Comparison of ENCODE assay signal across 1 cellular context in the genomic region with DNA sequence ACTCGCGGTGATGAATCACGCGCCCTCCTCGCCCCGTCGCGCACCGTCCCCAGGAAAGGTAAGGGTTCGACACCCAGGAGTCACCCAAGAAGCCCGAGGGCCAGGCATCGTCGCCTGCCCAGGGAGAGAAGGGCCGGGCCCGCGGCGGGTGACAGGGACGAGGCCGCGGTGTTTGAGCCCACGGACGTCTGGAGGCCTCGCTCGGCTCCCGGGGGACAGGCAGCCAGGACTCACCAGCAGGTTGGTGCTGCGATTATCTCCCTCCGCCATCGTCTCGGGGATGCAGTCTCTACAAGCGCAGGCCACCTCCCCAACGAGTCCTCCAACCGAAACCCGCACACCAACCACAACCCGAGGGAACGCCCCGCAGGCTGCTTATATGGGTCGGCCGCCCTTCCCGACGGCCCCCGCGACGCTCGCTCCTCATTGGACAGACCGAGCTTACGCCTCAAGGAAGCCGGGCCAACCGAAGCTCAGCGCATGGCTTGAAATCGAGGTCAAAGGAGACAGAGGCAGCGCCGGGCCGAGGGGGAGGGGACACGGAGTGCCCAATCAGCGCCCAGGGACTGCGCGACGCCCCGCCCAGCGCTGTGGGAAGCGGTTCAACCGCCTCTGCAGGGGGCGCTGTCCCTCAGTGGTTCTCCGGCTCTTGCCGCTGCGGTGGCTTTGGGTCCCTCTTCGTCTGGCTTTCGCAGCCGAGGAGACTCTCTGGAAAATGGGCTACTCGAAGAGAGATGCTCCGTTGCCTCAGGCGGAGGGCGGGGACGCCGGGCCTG.
A peak's percentile ranks its signal among the peaks of the same experiment; 100 is the strongest.
TF ChIP-seq lines count a peak whose summit lies in the region.

TSS of gene ARL6IP1 (minus strand) at position 353 of the 776 bp plus-strand sequence. CDS start at position 270, 83 bp downstream.

TF ChIP-seq in K562, 482 proteins besides CTCF, POLR2A, EP300 and RAD21 (continued from another document and continues in another):
- TF ChIP-seq USF1 (CRISPR knock-in tag; IDR thresholded peaks at IDR 0.05), result peak; percentile 46
- TF ChIP-seq MCM2 (IDR thresholded peaks at IDR 0.05; ENCODE audit: low read depth), result no peak
- TF ChIP-seq HDAC3 (IDR thresholded peaks at IDR 0.05; ENCODE audit: borderline replicate concordance, partially characterized antibody), result no peak
- no peak; the same call in 1 of the 2 replicates for TF ChIP-seq ERF (CRISPR knock-in tag; IDR thresholded peaks at IDR 0.05)
- peak; percentile 8; the same call in 1 of the 2 replicates for TF ChIP-seq RNF2 (IDR thresholded peaks at IDR 0.05)
- TF ChIP-seq SREBF2 (CRISPR knock-in tag; IDR thresholded peaks at IDR 0.05), result no peak
- TF ChIP-seq CBX8 (IDR thresholded peaks at IDR 0.05; ENCODE audit: borderline replicate concordance, extremely low read depth, low read depth, low read length, poor library complexity, severe bottlenecking), result no peak
- TF ChIP-seq NFIX (CRISPR knock-in tag; IDR thresholded peaks at IDR 0.05; ENCODE audit: low read depth), result no peak
- no peak for TF ChIP-seq TAF15 (IDR thresholded peaks at IDR 0.05; ENCODE audit: low read depth, low read length)
- TF ChIP-seq, protein P1, sequence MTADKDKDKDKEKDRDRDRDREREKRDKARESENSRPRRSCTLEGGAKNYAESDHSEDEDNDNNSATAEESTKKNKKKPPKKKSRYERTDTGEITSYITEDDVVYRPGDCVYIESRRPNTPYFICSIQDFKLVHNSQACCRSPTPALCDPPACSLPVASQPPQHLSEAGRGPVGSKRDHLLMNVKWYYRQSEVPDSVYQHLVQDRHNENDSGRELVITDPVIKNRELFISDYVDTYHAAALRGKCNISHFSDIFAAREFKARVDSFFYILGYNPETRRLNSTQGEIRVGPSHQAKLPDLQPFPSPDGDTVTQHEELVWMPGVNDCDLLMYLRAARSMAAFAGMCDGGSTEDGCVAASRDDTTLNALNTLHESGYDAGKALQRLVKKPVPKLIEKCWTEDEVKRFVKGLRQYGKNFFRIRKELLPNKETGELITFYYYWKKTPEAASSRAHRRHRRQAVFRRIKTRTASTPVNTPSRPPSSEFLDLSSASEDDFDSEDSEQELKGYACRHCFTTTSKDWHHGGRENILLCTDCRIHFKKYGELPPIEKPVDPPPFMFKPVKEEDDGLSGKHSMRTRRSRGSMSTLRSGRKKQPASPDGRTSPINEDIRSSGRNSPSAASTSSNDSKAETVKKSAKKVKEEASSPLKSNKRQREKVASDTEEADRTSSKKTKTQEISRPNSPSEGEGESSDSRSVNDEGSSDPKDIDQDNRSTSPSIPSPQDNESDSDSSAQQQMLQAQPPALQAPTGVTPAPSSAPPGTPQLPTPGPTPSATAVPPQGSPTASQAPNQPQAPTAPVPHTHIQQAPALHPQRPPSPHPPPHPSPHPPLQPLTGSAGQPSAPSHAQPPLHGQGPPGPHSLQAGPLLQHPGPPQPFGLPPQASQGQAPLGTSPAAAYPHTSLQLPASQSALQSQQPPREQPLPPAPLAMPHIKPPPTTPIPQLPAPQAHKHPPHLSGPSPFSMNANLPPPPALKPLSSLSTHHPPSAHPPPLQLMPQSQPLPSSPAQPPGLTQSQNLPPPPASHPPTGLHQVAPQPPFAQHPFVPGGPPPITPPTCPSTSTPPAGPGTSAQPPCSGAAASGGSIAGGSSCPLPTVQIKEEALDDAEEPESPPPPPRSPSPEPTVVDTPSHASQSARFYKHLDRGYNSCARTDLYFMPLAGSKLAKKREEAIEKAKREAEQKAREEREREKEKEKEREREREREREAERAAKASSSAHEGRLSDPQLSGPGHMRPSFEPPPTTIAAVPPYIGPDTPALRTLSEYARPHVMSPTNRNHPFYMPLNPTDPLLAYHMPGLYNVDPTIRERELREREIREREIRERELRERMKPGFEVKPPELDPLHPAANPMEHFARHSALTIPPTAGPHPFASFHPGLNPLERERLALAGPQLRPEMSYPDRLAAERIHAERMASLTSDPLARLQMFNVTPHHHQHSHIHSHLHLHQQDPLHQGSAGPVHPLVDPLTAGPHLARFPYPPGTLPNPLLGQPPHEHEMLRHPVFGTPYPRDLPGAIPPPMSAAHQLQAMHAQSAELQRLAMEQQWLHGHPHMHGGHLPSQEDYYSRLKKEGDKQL (CRISPR knock-in tag; IDR thresholded peaks at IDR 0.05; ENCODE audit: borderline replicate concordance), result no peak
- peak; percentile 13; the same call in 1 of the 2 replicates for TF ChIP-seq ZBTB9 (CRISPR knock-in tag; IDR thresholded peaks at IDR 0.05)
- TF ChIP-seq, protein P2, sequence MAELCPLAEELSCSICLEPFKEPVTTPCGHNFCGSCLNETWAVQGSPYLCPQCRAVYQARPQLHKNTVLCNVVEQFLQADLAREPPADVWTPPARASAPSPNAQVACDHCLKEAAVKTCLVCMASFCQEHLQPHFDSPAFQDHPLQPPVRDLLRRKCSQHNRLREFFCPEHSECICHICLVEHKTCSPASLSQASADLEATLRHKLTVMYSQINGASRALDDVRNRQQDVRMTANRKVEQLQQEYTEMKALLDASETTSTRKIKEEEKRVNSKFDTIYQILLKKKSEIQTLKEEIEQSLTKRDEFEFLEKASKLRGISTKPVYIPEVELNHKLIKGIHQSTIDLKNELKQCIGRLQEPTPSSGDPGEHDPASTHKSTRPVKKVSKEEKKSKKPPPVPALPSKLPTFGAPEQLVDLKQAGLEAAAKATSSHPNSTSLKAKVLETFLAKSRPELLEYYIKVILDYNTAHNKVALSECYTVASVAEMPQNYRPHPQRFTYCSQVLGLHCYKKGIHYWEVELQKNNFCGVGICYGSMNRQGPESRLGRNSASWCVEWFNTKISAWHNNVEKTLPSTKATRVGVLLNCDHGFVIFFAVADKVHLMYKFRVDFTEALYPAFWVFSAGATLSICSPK (IDR thresholded peaks at IDR 0.05; ENCODE audit: borderline replicate concordance), result no peak
- TF ChIP-seq, protein P3, sequence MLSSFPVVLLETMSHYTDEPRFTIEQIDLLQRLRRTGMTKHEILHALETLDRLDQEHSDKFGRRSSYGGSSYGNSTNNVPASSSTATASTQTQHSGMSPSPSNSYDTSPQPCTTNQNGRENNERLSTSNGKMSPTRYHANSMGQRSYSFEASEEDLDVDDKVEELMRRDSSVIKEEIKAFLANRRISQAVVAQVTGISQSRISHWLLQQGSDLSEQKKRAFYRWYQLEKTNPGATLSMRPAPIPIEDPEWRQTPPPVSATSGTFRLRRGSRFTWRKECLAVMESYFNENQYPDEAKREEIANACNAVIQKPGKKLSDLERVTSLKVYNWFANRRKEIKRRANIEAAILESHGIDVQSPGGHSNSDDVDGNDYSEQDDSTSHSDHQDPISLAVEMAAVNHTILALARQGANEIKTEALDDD (IDR thresholded peaks at IDR 0.05), result peak; percentile 70; the same call in 1 of the 2 replicates
- no peak for TF ChIP-seq PHTF2 (CRISPR knock-in tag; IDR thresholded peaks at IDR 0.05)
- TF ChIP-seq, protein P4, sequence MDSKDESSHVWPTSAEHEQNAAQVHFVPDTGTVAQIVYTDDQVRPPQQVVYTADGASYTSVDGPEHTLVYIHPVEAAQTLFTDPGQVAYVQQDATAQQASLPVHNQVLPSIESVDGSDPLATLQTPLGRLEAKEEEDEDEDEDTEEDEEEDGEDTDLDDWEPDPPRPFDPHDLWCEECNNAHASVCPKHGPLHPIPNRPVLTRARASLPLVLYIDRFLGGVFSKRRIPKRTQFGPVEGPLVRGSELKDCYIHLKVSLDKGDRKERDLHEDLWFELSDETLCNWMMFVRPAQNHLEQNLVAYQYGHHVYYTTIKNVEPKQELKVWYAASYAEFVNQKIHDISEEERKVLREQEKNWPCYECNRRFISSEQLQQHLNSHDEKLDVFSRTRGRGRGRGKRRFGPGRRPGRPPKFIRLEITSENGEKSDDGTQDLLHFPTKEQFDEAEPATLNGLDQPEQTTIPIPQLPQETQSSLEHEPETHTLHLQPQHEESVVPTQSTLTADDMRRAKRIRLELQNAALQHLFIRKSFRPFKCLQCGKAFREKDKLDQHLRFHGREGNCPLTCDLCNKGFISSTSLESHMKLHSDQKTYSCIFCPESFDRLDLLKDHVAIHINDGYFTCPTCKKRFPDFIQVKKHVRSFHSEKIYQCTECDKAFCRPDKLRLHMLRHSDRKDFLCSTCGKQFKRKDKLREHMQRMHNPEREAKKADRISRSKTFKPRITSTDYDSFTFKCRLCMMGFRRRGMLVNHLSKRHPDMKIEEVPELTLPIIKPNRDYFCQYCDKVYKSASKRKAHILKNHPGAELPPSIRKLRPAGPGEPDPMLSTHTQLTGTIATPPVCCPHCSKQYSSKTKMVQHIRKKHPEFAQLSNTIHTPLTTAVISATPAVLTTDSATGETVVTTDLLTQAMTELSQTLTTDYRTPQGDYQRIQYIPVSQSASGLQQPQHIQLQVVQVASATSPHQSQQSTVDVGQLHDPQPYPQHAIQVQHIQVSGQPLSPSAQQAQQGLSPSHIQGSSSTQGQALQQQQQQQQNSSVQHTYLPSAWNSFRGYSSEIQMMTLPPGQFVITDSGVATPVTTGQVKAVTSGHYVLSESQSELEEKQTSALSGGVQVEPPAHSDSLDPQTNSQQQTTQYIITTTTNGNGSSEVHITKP (IDR thresholded peaks at IDR 0.05; ENCODE audit: partially characterized antibody), result no peak
- TF ChIP-seq TEAD1 (CRISPR knock-in tag; IDR thresholded peaks at IDR 0.05), result peak; percentile 13 to 50; a peak in 2 of 4 replicates
- peak; percentile 62 for TF ChIP-seq GABPB1 (CRISPR knock-in tag; IDR thresholded peaks at IDR 0.05)
- peak; percentile 8; the same call in 1 of the 2 replicates for TF ChIP-seq ZNF316 (IDR thresholded peaks at IDR 0.05)
- peak; percentile 47 for TF ChIP-seq E2F8 (IDR thresholded peaks at IDR 0.05; ENCODE audit: low read depth, partially characterized antibody)
- TF ChIP-seq U2AF1 (optimal IDR thresholded peaks at IDR 0.05; ENCODE audit: low read depth, low read length), result peak; percentile 48
- TF ChIP-seq, protein P5, sequence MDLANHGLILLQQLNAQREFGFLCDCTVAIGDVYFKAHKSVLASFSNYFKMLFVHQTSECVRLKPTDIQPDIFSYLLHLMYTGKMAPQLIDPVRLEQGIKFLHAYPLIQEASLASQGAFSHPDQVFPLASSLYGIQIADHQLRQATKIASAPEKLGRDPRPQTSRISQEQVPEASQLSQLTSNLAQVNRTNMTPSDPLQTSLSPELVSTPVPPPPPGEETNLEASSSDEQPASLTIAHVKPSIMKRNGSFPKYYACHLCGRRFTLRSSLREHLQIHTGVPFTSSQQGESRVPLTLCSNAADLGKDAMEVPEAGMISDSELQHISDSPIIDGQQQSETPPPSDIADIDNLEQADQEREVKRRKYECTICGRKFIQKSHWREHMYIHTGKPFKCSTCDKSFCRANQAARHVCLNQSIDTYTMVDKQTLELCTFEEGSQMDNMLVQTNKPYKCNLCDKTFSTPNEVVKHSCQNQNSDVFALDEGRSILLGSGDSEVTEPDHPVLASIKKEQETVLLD (IDR thresholded peaks at IDR 0.05), result no peak
- TF ChIP-seq ZFP30 (CRISPR knock-in tag; IDR thresholded peaks at IDR 0.05; ENCODE audit: borderline replicate concordance), result no peak
- peak; percentile 33 for TF ChIP-seq MEIS2 (IDR thresholded peaks at IDR 0.05; ENCODE audit: partially characterized antibody)
- TF ChIP-seq PHF8 (IDR thresholded peaks at IDR 0.05; ENCODE audit: borderline replicate concordance, low read length), result peak; percentile 93
- no peak for TF ChIP-seq ZC3H11A (IDR thresholded peaks at IDR 0.05; ENCODE audit: low read depth, low read length)
- peak; percentile 92 for TF ChIP-seq RBM25 (IDR thresholded peaks at IDR 0.05; ENCODE audit: low read depth, low read length, severe bottlenecking)
- peak; percentile 24; the same call in 1 of the 2 replicates for TF ChIP-seq NFE2 (IDR thresholded peaks at IDR 0.05; ENCODE audit: low read depth)
- TF ChIP-seq DIDO1 (tag; IDR thresholded peaks at IDR 0.05; ENCODE audit: low read depth), result no peak
- no peak for TF ChIP-seq NR4A1 (CRISPR knock-in tag; IDR thresholded peaks at IDR 0.05)
- 0 out of 2 replicates have a peak, but pooled peaks have one; percentile 10 for TF ChIP-seq NR4A1 (tag; IDR thresholded peaks at IDR 0.05)
- 0 out of 2 replicates have a peak, but pooled peaks have one; percentile 53 for TF ChIP-seq ZNF232 (CRISPR knock-in tag; IDR thresholded peaks at IDR 0.05)
- no peak for TF ChIP-seq ZBTB12 (CRISPR knock-in tag; IDR thresholded peaks at IDR 0.05)
- peak; percentile 79 for TF ChIP-seq ZBTB17 (CRISPR knock-in tag; IDR thresholded peaks at IDR 0.05)
- TF ChIP-seq NCOR1 (IDR thresholded peaks at IDR 0.05), result peak; percentile 75
- TF ChIP-seq CHCHD3 (CRISPR knock-in tag; IDR thresholded peaks at IDR 0.05), result peak; percentile 76; the same call in 1 of the 2 replicates
- no peak for TF ChIP-seq ZNF77 (CRISPR knock-in tag; IDR thresholded peaks at IDR 0.05)
